1 cellular context compared by ENCODE assay signal in the genomic region with DNA sequence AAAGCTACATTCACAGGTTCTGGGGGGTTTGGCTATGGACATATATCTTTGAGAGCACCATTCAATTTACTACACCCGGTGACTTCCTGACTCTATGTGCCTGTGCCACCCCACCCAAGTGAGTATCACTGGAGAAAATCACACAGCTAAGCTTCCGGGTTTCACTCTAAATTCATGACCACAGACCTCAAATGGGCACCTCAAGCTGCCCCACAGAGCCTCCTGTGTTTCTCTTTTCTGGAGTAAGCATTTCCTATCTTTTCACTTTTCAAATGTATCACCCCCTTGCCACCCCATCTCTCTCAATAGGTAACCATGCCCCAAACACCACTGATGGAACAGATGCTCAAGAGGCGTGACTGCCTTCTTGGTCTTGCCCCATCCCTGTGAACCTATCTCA.
TF ChIP-seq lines count a peak whose summit lies in the region.

No MANE protein-coding gene starts in this region.

TF ChIP-seq in H1, 55 proteins besides CTCF, POLR2A, EP300 and RAD21:
- TF ChIP-seq BRCA1 (IDR thresholded peaks at IDR 0.05; ENCODE audit: low read depth, low read length) (no peak), CBX5 (IDR thresholded peaks at IDR 0.05; ENCODE audit: low read depth, low read length) (no peak), HDAC2 (IDR thresholded peaks at IDR 0.05; ENCODE audit: borderline replicate concordance in 1 of 2, low read depth in 2 of 2, low read length in 2 of 2) (no peak), EZH2 (IDR thresholded peaks at IDR 0.05; ENCODE audit: low read depth, low read length, severe bottlenecking) (no peak), KDM4A (IDR thresholded peaks at IDR 0.05; ENCODE audit: low read depth, low read length, severe bottlenecking) (no peak), FOSL1 (IDR thresholded peaks at IDR 0.05; ENCODE audit: insufficient read depth, low read depth, low read length) (no peak), CBX8 (IDR thresholded peaks at IDR 0.05; ENCODE audit: borderline replicate concordance, low read depth, low read length) (no peak), SIRT6 (IDR thresholded peaks at IDR 0.05; ENCODE audit: low read length) (no peak), HDAC6 (IDR thresholded peaks at IDR 0.05; ENCODE audit: low read depth, low read length) (no peak), KDM1A (IDR thresholded peaks at IDR 0.05; ENCODE audit: borderline replicate concordance, low read length) (no peak), TAF7 (optimal IDR thresholded peaks at IDR 0.05; ENCODE audit: borderline replicate concordance, low read depth, low read length) (no peak), SP1 (IDR thresholded peaks at IDR 0.05; ENCODE audit: low read depth, low read length) (no peak), CHD2 (IDR thresholded peaks at IDR 0.05; ENCODE audit: low read length) (no peak), PHF8 (conservative IDR thresholded peaks at IDR 0.05; ENCODE audit: low read depth, low read length) (no peak), MAFK (IDR thresholded peaks at IDR 0.05; ENCODE audit: low read depth, low read length) (no peak), CREB1 (IDR thresholded peaks at IDR 0.05) (no peak)
- TF ChIP-seq, protein P1, sequence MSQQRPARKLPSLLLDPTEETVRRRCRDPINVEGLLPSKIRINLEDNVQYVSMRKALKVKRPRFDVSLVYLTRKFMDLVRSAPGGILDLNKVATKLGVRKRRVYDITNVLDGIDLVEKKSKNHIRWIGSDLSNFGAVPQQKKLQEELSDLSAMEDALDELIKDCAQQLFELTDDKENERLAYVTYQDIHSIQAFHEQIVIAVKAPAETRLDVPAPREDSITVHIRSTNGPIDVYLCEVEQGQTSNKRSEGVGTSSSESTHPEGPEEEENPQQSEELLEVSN (IDR thresholded peaks at IDR 0.05): no peak
- TF ChIP-seq, protein P2, sequence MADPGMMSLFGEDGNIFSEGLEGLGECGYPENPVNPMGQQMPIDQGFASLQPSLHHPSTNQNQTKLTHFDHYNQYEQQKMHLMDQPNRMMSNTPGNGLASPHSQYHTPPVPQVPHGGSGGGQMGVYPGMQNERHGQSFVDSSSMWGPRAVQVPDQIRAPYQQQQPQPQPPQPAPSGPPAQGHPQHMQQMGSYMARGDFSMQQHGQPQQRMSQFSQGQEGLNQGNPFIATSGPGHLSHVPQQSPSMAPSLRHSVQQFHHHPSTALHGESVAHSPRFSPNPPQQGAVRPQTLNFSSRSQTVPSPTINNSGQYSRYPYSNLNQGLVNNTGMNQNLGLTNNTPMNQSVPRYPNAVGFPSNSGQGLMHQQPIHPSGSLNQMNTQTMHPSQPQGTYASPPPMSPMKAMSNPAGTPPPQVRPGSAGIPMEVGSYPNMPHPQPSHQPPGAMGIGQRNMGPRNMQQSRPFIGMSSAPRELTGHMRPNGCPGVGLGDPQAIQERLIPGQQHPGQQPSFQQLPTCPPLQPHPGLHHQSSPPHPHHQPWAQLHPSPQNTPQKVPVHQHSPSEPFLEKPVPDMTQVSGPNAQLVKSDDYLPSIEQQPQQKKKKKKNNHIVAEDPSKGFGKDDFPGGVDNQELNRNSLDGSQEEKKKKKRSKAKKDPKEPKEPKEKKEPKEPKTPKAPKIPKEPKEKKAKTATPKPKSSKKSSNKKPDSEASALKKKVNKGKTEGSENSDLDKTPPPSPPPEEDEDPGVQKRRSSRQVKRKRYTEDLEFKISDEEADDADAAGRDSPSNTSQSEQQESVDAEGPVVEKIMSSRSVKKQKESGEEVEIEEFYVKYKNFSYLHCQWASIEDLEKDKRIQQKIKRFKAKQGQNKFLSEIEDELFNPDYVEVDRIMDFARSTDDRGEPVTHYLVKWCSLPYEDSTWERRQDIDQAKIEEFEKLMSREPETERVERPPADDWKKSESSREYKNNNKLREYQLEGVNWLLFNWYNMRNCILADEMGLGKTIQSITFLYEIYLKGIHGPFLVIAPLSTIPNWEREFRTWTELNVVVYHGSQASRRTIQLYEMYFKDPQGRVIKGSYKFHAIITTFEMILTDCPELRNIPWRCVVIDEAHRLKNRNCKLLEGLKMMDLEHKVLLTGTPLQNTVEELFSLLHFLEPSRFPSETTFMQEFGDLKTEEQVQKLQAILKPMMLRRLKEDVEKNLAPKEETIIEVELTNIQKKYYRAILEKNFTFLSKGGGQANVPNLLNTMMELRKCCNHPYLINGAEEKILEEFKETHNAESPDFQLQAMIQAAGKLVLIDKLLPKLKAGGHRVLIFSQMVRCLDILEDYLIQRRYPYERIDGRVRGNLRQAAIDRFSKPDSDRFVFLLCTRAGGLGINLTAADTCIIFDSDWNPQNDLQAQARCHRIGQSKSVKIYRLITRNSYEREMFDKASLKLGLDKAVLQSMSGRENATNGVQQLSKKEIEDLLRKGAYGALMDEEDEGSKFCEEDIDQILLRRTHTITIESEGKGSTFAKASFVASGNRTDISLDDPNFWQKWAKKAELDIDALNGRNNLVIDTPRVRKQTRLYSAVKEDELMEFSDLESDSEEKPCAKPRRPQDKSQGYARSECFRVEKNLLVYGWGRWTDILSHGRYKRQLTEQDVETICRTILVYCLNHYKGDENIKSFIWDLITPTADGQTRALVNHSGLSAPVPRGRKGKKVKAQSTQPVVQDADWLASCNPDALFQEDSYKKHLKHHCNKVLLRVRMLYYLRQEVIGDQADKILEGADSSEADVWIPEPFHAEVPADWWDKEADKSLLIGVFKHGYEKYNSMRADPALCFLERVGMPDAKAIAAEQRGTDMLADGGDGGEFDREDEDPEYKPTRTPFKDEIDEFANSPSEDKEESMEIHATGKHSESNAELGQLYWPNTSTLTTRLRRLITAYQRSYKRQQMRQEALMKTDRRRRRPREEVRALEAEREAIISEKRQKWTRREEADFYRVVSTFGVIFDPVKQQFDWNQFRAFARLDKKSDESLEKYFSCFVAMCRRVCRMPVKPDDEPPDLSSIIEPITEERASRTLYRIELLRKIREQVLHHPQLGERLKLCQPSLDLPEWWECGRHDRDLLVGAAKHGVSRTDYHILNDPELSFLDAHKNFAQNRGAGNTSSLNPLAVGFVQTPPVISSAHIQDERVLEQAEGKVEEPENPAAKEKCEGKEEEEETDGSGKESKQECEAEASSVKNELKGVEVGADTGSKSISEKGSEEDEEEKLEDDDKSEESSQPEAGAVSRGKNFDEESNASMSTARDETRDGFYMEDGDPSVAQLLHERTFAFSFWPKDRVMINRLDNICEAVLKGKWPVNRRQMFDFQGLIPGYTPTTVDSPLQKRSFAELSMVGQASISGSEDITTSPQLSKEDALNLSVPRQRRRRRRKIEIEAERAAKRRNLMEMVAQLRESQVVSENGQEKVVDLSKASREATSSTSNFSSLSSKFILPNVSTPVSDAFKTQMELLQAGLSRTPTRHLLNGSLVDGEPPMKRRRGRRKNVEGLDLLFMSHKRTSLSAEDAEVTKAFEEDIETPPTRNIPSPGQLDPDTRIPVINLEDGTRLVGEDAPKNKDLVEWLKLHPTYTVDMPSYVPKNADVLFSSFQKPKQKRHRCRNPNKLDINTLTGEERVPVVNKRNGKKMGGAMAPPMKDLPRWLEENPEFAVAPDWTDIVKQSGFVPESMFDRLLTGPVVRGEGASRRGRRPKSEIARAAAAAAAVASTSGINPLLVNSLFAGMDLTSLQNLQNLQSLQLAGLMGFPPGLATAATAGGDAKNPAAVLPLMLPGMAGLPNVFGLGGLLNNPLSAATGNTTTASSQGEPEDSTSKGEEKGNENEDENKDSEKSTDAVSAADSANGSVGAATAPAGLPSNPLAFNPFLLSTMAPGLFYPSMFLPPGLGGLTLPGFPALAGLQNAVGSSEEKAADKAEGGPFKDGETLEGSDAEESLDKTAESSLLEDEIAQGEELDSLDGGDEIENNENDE (IDR thresholded peaks at IDR 0.05; ENCODE audit: insufficient replicate concordance, low read length): no peak
